18 cellular contexts compared by ENCODE assay signal in genomic region chr2:179304424-179304823, GRCh38. TPM values are rescaled to one million over a fixed set of nuclear protein-coding genes. Genes with fewer than 3 reads are reported as not detected.
DNase-seq lines count a peak whose midpoint lies in the region; ATAC-seq, FAIRE-seq and TF ChIP-seq lines count a peak whose summit lies in the region.
"Had no signal": no experiment of that assay in that cellular context is flagged by ENCODE, and none has a peak within 500 bp of the region (broad histone marks: within the 10 kb centered on the region; RNA-seq: fewer than 3 reads in every experiment).

No MANE protein-coding gene starts in this region.

- intact Hi-C loops in natural killer cell (cut with micrococcal nuclease), result no loop called here

- peak overlapping the region in 3 of 6 donors; percentile 3 to 49 (median 7) for H3K27ac Mint-ChIP-seq in immature natural killer cell
- H3K27ac Mint-ChIP-seq in natural killer cell, result peak overlapping the region; percentile 50 to 71
- H3K27ac Mint-ChIP-seq: B cell; CD4-positive, CD25-positive, alpha-beta regulatory T cell; CD8-positive, alpha-beta T cell had no signal

- H3K27me3 Mint-ChIP-seq in immature natural killer cell (ENCODE audit: low read depth in 3 of 3) (peaks cover 0 to 3% (median 3%) of the 10 kb centered on the region in 3 donors), natural killer cell (ENCODE audit: low read depth in 2 of 2) (peaks cover 0 to 7% of the 10 kb centered on the region in 2 donors)

- H3K4me1 Mint-ChIP-seq in immature natural killer cell (peaks cover 35 to 42% of the 10 kb centered on the region in 2 donors), natural killer cell (peaks cover 33 to 40% of the 10 kb centered on the region in 2 donors)
- H3K4me1 Mint-ChIP-seq: B cell; CD4-positive, CD25-positive, alpha-beta regulatory T cell had no signal

- no peak for TF ChIP-seq CTCF in natural killer cell (IDR thresholded peaks at IDR 0.05)

- peak; percentile 17 for DNase-seq in NCI-H82 (lab: John Stamatoyannopoulos, UW)
- no peak for DNase-seq in NCI-H82 treated with DMSO at 0.1 percent for 48 hours (lab: John Stamatoyannopoulos, UW; ENCODE audit: unreplicated experiment)
- peak; percentile 32 for DNase-seq in NCI-H69 (lab: John Stamatoyannopoulos, UW)
- DNase-seq in immature natural killer cell, result peak; percentile 18 to 20 (median 20)
- DNase-seq in natural killer cell, result no peak
- no peak for DNase-seq in SIG-M5 (lab: John Stamatoyannopoulos, UW)
- no peak for DNase-seq in frontal cortex (ENCODE audit: low spot score in 2 of 2)
- DNase-seq: Caco-2; CD4-positive, CD25-positive, alpha-beta regulatory T cell; CD8-positive, alpha-beta T cell; DMS153; DND-41; H7; HCEC 1CT had no signal

- H3K36me3 Mint-ChIP-seq in immature natural killer cell, result no peaks in the 10 kb centered on the region
- H3K36me3 Mint-ChIP-seq in natural killer cell, result no peaks in the 10 kb centered on the region
- H3K36me3 Mint-ChIP-seq: CD4-positive, CD25-positive, alpha-beta regulatory T cell; CD8-positive, alpha-beta T cell had no signal

- H3K4me3 Mint-ChIP-seq in immature natural killer cell (peak overlapping the region in 2 of 5 donors; percentile 15 to 18), natural killer cell (peak overlapping the region; percentile 25)
- H3K4me3 Mint-ChIP-seq: B cell; CD4-positive, CD25-positive, alpha-beta regulatory T cell; CD8-positive, alpha-beta T cell had no signal

- peaks cover 0 to 1% (median 0%) of the 10 kb centered on the region in 6 donors for H3K9me3 Mint-ChIP-seq in immature natural killer cell
- H3K9me3 Mint-ChIP-seq in natural killer cell, result peaks cover 2 to 3% of the 10 kb centered on the region in 2 donors
- H3K9me3 Mint-ChIP-seq: CD8-positive, alpha-beta T cell had no signal

- FAIRE-seq in frontal cortex (lab: Jason Lieb, UNC), result no peak
- FAIRE-seq: GM18507, H1 had no signal

- ATAC-seq in natural killer cell (peak; percentile 20 to 62 (median 35)), HG03521 (IDR thresholded peaks at IDR 0.05; ENCODE audit: unreplicated experiment) (no peak)
- ATAC-seq: CD8-positive, alpha-beta T cell had no signal

RNA-seq across cellular contexts. Expression of gene SESTD1, which starts 39.8 kb away (rescaled TPM):
- 1 to 10 TPM; 2.3 to 7.9 (median 6.6) TPM for polyA plus RNA-seq in immature natural killer cell
- 10 to 100 TPM; 14.7 to 25.2 (median 19.0) TPM for total RNA-seq in natural killer cell
- 70.9 TPM for total RNA-seq in frontal cortex

Comparison
In these comparisons a context has a peak if more than half of its experiments do, and no peak if none do; other contexts are left out.
1. DNase-seq: peak in NCI-H82 (single experiment), NCI-H69 (single experiment) and immature natural killer cell (3 of 3); none in NCI-H82 treated with DMSO at 0.1 percent for 48 hours (single experiment), natural killer cell (single experiment), SIG-M5 (single experiment) and frontal cortex (0 of 2).